Comparison of ENCODE assay signal across 2 cellular contexts in genomic region chr3:184335291-184335660, GRCh38.
TF ChIP-seq lines count a peak whose summit lies in the region.

No MANE protein-coding gene starts in this region.

TF ChIP-seq in IMR-90, 13 proteins besides CTCF, POLR2A, EP300 and RAD21:
- TF ChIP-seq MAZ (IDR thresholded peaks at IDR 0.05; ENCODE audit: borderline replicate concordance, low read depth, low read length) (no peak), SMC3 (IDR thresholded peaks at IDR 0.05; ENCODE audit: low read depth, low read length) (no peak), NFE2L2 (IDR thresholded peaks at IDR 0.05; ENCODE audit: low read depth, low read length) (no peak), USF2 (IDR thresholded peaks at IDR 0.05; ENCODE audit: low read depth, low read length) (no peak), MAFK (IDR thresholded peaks at IDR 0.05; ENCODE audit: low read depth, low read length) (no peak), RCOR1 (IDR thresholded peaks at IDR 0.05; ENCODE audit: insufficient replicate concordance, low read length) (no peak), CEBPB (IDR thresholded peaks at IDR 0.05; ENCODE audit: low read depth, low read length) (no peak), ELK1 (IDR thresholded peaks at IDR 0.05; ENCODE audit: borderline replicate concordance, low read depth, low read length) (no peak), MXI1 (IDR thresholded peaks at IDR 0.05; ENCODE audit: borderline replicate concordance, low read depth, low read length) (no peak), FOS (IDR thresholded peaks at IDR 0.05; ENCODE audit: low read depth, low read length) (no peak), CHD1 (IDR thresholded peaks at IDR 0.05; ENCODE audit: low read depth, low read length) (no peak)

TF ChIP-seq in K562, 482 proteins besides CTCF, POLR2A, EP300 and RAD21:
- 0 out of 2 replicates have a peak, but pooled peaks have one; percentile 2 for TF ChIP-seq ZNF740 (CRISPR knock-in tag; IDR thresholded peaks at IDR 0.05)
- TF ChIP-seq ZNF740 (tag; IDR thresholded peaks at IDR 0.05) = no peak
- no peak for TF ChIP-seq CBFA2T3 (IDR thresholded peaks at IDR 0.05)
- peak; percentile 44; the same call in 1 of the 2 replicates for TF ChIP-seq ZNF197 (CRISPR knock-in tag; IDR thresholded peaks at IDR 0.05; ENCODE audit: low read depth)
- TF ChIP-seq TFAP4 (CRISPR knock-in tag; IDR thresholded peaks at IDR 0.05; ENCODE audit: borderline replicate concordance) = no peak
- no peak for TF ChIP-seq PHF20 (IDR thresholded peaks at IDR 0.05; ENCODE audit: partially characterized antibody)
- no peak for TF ChIP-seq SMC3 (conservative IDR thresholded peaks at IDR 0.05; ENCODE audit: insufficient read depth, low read depth, low read length)
- TF ChIP-seq HDGF (IDR thresholded peaks at IDR 0.05) = no peak
- TF ChIP-seq SMAD4 (CRISPR knock-in tag; conservative IDR thresholded peaks at IDR 0.05) = no peak
